15 cellular contexts compared by ENCODE assay signal in genomic region chr1:108511764-108512163, GRCh38. TPM values are rescaled to one million over a fixed set of nuclear protein-coding genes. Genes with fewer than 3 reads are reported as not detected.
A peak's percentile ranks its signal among the peaks of the same experiment; 100 is the strongest.
DNase-seq lines count a peak whose midpoint lies in the region; ATAC-seq and TF ChIP-seq lines count a peak whose summit lies in the region.
"Had no signal": no experiment of that assay in that cellular context is flagged by ENCODE, and none has a peak within 500 bp of the region (broad histone marks: within the 10 kb centered on the region; RNA-seq: fewer than 3 reads in every experiment).

No MANE protein-coding gene starts in this region.

- no peak overlapping the region for H2AFZ ChIP-seq in neural cell (ENCODE audit: low read depth, low read length)

- H3K9me2 ChIP-seq in neural cell (ENCODE audit: insufficient read depth, low read length), result no peaks in the 10 kb centered on the region

- H3K4me3 ChIP-seq in LNCaP clone FGC (ENCODE audit: low read depth, low read length) (no peak overlapping the region), neural cell (ENCODE audit: low read length) (no peak overlapping the region)
- H3K4me3 ChIP-seq: BLaER1 treated with 17β-estradiol and CSF1 and Interleukin-3, amounts not matched to agents 10 nM and 100 nM had no signal

- H3K4me2 ChIP-seq in neural cell (ENCODE audit: low read length), result no peak overlapping the region
- H3K4me2 ChIP-seq: BLaER1 treated with 17β-estradiol and CSF1 and Interleukin-3, amounts not matched to agents 10 nM and 100 nM had no signal

- TF ChIP-seq CTCF in LNCaP clone FGC (IDR thresholded peaks at IDR 0.05; ENCODE audit: control insufficient read depth, extremely low read depth, insufficient read depth), result 0 out of 2 replicates have a peak, but pooled peaks have one; percentile 8
- TF ChIP-seq CTCF in VCaP (conservative IDR thresholded peaks at IDR 0.05), result no peak
- TF ChIP-seq CTCF in neural cell (IDR thresholded peaks at IDR 0.05; ENCODE audit: poor library complexity, severe bottlenecking), result peak; percentile 51

- no peak for ATAC-seq in GM21576 (IDR thresholded peaks at IDR 0.05; ENCODE audit: unreplicated experiment)
- ATAC-seq: HepG2, Right ventricle myocardium inferior had no signal

- TF ChIP-seq EP300 in neural cell (conservative IDR thresholded peaks at IDR 0.05; ENCODE audit: poor library complexity, severe bottlenecking), result no peak

- no peaks in the 10 kb centered on the region for H3K27me3 ChIP-seq in neural cell (ENCODE audit: insufficient read depth, low read depth, low read length)

- H3K79me2 ChIP-seq in neural cell (replicated peaks; ENCODE audit: insufficient read depth, low read length), result no peaks in the 10 kb centered on the region

- H3K36me3 ChIP-seq in neural cell (ENCODE audit: insufficient read depth, low read length), result no peaks in the 10 kb centered on the region
- H3K36me3 ChIP-seq: BLaER1 treated with 17β-estradiol and CSF1 and Interleukin-3, amounts not matched to agents 10 nM and 100 nM had no signal

- H3K27ac ChIP-seq in VCaP (peak overlapping the region; percentile 13; the same call in 1 of the 2 replicates), neural cell (ENCODE audit: low read length) (peak overlapping the region; percentile 5)
- H3K27ac ChIP-seq: 22Rv1; BLaER1 treated with 17β-estradiol and CSF1 and Interleukin-3, amounts not matched to agents 10 nM and 100 nM had no signal

- H3K9ac ChIP-seq in neural cell (ENCODE audit: low read length), result no peak overlapping the region
- H3K9ac ChIP-seq: BLaER1 treated with 17β-estradiol and CSF1 and Interleukin-3, amounts not matched to agents 10 nM and 100 nM had no signal

- no peaks in the 10 kb centered on the region for H3K9me3 ChIP-seq in neural cell (ENCODE audit: low read length)
- H3K9me3 ChIP-seq: BLaER1 treated with 17β-estradiol and CSF1 and Interleukin-3, amounts not matched to agents 10 nM and 100 nM had no signal

- H3F3A ChIP-seq in neural cell (ENCODE audit: insufficient read depth, low read length, poor library complexity, severe bottlenecking), result no peaks in the 10 kb centered on the region

- DNase-seq in DMS 273 (lab: John Stamatoyannopoulos, UW; ENCODE audit: unreplicated experiment) (peak; percentile 9), DMS 273 treated with DMSO at 0.1 percent for 48 hours (lab: John Stamatoyannopoulos, UW) (no peak), LNCaP clone FGC (ENCODE audit: low read depth) (no peak), H4 (ENCODE audit: low spot score) (no peak)
- no peak for DNase-seq in stimulated activated CD4-positive, alpha-beta T cell treated with anti-CD3 and anti-CD28 coated beads, Interleukin-1b, Interleukin-23, amount 100 ng/mL, for 48 hours
- DNase-seq: GF-D8, NCI-H2029, T-helper 17 cell had no signal

- no peak for TF ChIP-seq RAD21 in neural cell (conservative IDR thresholded peaks at IDR 0.05)

- H4K20me1 ChIP-seq in neural cell (ENCODE audit: insufficient read depth), result no peaks in the 10 kb centered on the region
- H4K20me1 ChIP-seq: BLaER1 treated with 17β-estradiol and CSF1 and Interleukin-3, amounts not matched to agents 10 nM and 100 nM had no signal

TF ChIP-seq in neural cell, 6 proteins besides CTCF, POLR2A, EP300 and RAD21:
- TF ChIP-seq EZH2 (IDR thresholded peaks at IDR 0.05; ENCODE audit: borderline replicate concordance, insufficient read depth, low read length, poor library complexity, severe bottlenecking), result no peak
- TF ChIP-seq MXI1 (conservative IDR thresholded peaks at IDR 0.05; ENCODE audit: poor library complexity, severe bottlenecking), result no peak
- TF ChIP-seq POLR2AphosphoS5 (IDR thresholded peaks at IDR 0.05), result no peak
- TF ChIP-seq SMC3 (conservative IDR thresholded peaks at IDR 0.05; ENCODE audit: poor library complexity), result no peak
- TF ChIP-seq REST (IDR thresholded peaks at IDR 0.05; ENCODE audit: borderline replicate concordance), result no peak
- TF ChIP-seq TAF1 (IDR thresholded peaks at IDR 0.05; ENCODE audit: low read depth), result no peak

RNA-seq across cellular contexts. Expression of gene EEIG2, which starts 48.1 kb away (rescaled TPM):
- polyA plus RNA-seq in neural cell, result 13.1 and 13.2 TPM in 2 replicates
- 20.5 and 21.0 TPM in 2 replicates for polyA minus RNA-seq in neural cell
- total RNA-seq in H4 (2014; rRNA removed; shearing (Covaris generic)), result 5.1 and 6.9 TPM in 2 replicates
